13 cellular contexts compared by ENCODE assay signal in the genomic region with DNA sequence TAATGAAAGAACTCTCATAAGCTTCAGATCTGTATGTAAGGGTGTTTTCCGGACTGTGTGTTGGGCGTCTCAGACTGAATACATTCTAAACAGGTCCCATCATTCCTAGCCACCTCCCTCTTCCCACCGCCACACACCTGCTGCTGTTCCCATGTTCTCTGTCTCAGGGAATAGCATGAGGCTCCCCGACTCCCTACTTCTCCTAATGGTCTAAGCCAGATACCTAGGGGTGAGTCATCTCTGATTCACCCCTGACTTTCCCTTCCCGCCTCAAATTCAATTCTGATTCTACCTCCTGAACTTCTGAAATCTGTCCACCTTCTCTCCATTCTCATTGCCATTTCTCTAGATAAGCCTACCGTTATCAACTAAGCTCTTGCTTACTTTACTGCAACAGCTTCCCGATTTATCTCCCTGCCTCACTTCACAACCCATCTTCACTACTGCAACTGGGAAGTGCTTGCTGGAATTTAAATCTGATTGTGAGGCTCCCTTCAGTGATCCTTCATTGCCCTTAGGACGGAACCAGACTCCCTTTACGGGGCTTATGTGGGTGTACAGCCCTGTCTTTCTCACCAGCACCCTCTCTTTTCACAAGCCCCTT. TPM values are rescaled to one million over a fixed set of nuclear protein-coding genes. Genes with fewer than 3 reads are reported as not detected.
DNase-seq lines count a peak whose midpoint lies in the region; ATAC-seq lines count a peak whose summit lies in the region.
"Had no signal": no experiment of that assay in that cellular context is flagged by ENCODE, and none has a peak within 500 bp of the region (broad histone marks: within the 10 kb centered on the region; RNA-seq: fewer than 3 reads in every experiment).

No MANE protein-coding gene starts in this region.

- H3K36me3 Mint-ChIP-seq in IgD-negative memory B cell = peaks cover 3% of the 10 kb centered on the region
- H3K36me3 Mint-ChIP-seq in naive thymus-derived CD4-positive, alpha-beta T cell = peaks cover 4 to 20% (median 18%) of the 10 kb centered on the region in 5 donors

- H3K27ac Mint-ChIP-seq in IgD-negative memory B cell = peak overlapping the region in 2 of 3 donors; percentile 3 to 25
- H3K27ac Mint-ChIP-seq in naive thymus-derived CD4-positive, alpha-beta T cell = peak overlapping the region in 2 of 9 donors; percentile 46 to 56

- H3K27ac ChIP-seq in naive thymus-derived CD4-positive, alpha-beta T cell (ENCODE audit: low read depth, low read length) = no peak overlapping the region
- H3K27ac ChIP-seq: 22Rv1, SJSA1 had no signal

- H3K9ac ChIP-seq in adipocyte (ENCODE audit: low read length) = no peak overlapping the region

- DNase-seq in DMS53 (lab: John Stamatoyannopoulos, UW) (peak; percentile 38), DMS53 treated with DMSO at 0.1 percent for 48 hours (lab: John Stamatoyannopoulos, UW; ENCODE audit: unreplicated experiment) (no peak), adipocyte (ENCODE audit: low read depth) (peak; percentile 13), iPS-NIHi11 (ENCODE audit: low spot score) (no peak), activated gamma-delta T cell (lab: John Stamatoyannopoulos, UW) (no peak)
- DNase-seq in naive thymus-derived CD4-positive, alpha-beta T cell = no peak
- DNase-seq: activated CD8-positive, alpha-beta memory T cell treated with anti-CD3 and anti-CD28 coated beads for 24 hours; NCI-H2171 had no signal

- H3K4me1 ChIP-seq in adipocyte (ENCODE audit: control insufficient read depth, insufficient read depth, low read length) = peaks cover 16% of the 10 kb centered on the region
- H3K4me1 ChIP-seq in naive thymus-derived CD4-positive, alpha-beta T cell (ENCODE audit: control insufficient read depth in 2 of 2, insufficient read depth in 2 of 2, low read length in 2 of 2) = peaks cover 12 to 15% of the 10 kb centered on the region in 2 donors

- H3K9me3 Mint-ChIP-seq in IgD-negative memory B cell = peaks cover 0 to 2% (median 0%) of the 10 kb centered on the region in 3 donors
- peaks cover 0 to 1% (median 0%) of the 10 kb centered on the region in 11 donors for H3K9me3 Mint-ChIP-seq in naive thymus-derived CD4-positive, alpha-beta T cell

- peaks cover 5% of the 10 kb centered on the region for H3K36me3 ChIP-seq in adipocyte (ENCODE audit: control insufficient read depth, insufficient read depth, low read length, severe bottlenecking)
- H3K36me3 ChIP-seq in naive thymus-derived CD4-positive, alpha-beta T cell (ENCODE audit: control insufficient read depth in 2 of 3, insufficient read depth in 3 of 3, low read length in 3 of 3) = no peaks in the 10 kb centered on the region

- no peaks in the 10 kb centered on the region for H3K27me3 Mint-ChIP-seq in IgD-negative memory B cell
- H3K27me3 Mint-ChIP-seq in naive thymus-derived CD4-positive, alpha-beta T cell = peaks cover 0 to 3% (median 0%) of the 10 kb centered on the region in 5 donors

- no peaks in the 10 kb centered on the region for H3K27me3 ChIP-seq in adipocyte (replicated peaks; ENCODE audit: control insufficient read depth, insufficient read depth, low read length)
- H3K27me3 ChIP-seq in naive thymus-derived CD4-positive, alpha-beta T cell (ENCODE audit: control insufficient read depth in 2 of 2, insufficient read depth in 2 of 2, low read length in 2 of 2) = no peaks in the 10 kb centered on the region
- H3K27me3 ChIP-seq: SJSA1 had no signal

- no peak overlapping the region for H3K4me3 ChIP-seq in adipocyte (ENCODE audit: low read length)
- H3K4me3 ChIP-seq in naive thymus-derived CD4-positive, alpha-beta T cell (ENCODE audit: low read length) = no peak overlapping the region
- H3K4me3 ChIP-seq: lung, SJSA1 had no signal

- H3K4me3 Mint-ChIP-seq in IgD-negative memory B cell = peak overlapping the region; percentile 9 to 92 (median 75)
- H3K4me3 Mint-ChIP-seq in naive thymus-derived CD4-positive, alpha-beta T cell = peak overlapping the region; percentile 33 to 97 (median 92)

- intact Hi-C loops in naive thymus-derived CD4-positive, alpha-beta T cell (cut with micrococcal nuclease) = loop anchor here in 1 of 2 donors (5.0 kb wide), 1 partner anchor 980 kb away; no protein-coding TSS in a partner anchor

- no peak for ATAC-seq in naive thymus-derived CD4-positive, alpha-beta T cell
- no peak for ATAC-seq in HG02970 (IDR thresholded peaks at IDR 0.05; ENCODE audit: low FRiP score, unreplicated experiment)

- CTCF ChIA-PET in naive thymus-derived CD4-positive, alpha-beta T cell (lab: Charles Lee) = no interaction called here

- no peaks in the 10 kb centered on the region for H3K9me3 ChIP-seq in adipocyte (ENCODE audit: control insufficient read depth, low read length)
- H3K9me3 ChIP-seq in naive thymus-derived CD4-positive, alpha-beta T cell (ENCODE audit: control insufficient read depth in 2 of 3, low read length in 3 of 3) = no peaks in the 10 kb centered on the region
- H3K9me3 ChIP-seq: SJSA1 had no signal

- POLR2A ChIA-PET in naive thymus-derived CD4-positive, alpha-beta T cell (lab: Charles Lee) = no interaction called here

- H3K4me1 Mint-ChIP-seq in IgD-negative memory B cell = peaks cover 21 to 28% (median 27%) of the 10 kb centered on the region in 3 donors
- peaks cover 26 to 38% (median 36%) of the 10 kb centered on the region in 7 donors for H3K4me1 Mint-ChIP-seq in naive thymus-derived CD4-positive, alpha-beta T cell

RNA-seq across cellular contexts. Expression of a gene that starts 1.6 kb away (rescaled TPM):
- polyA plus RNA-seq in IgD-negative memory B cell = 34.6 TPM
- 10 to 100 TPM in 1 of 5 experiments, 1 to 10 TPM in 4; 5.3 to 18.2 (median 8.0) TPM for total RNA-seq in naive thymus-derived CD4-positive, alpha-beta T cell
- 10 to 100 TPM; 18.0 to 26.1 TPM for polyA plus RNA-seq in naive thymus-derived CD4-positive, alpha-beta T cell

Comparison
In these comparisons a context has a peak if more than half of its experiments do, and no peak if none do; other contexts are left out.
1. DNase-seq: peak in DMS53 (single experiment) and adipocyte (single experiment); none in DMS53 treated with DMSO at 0.1 percent for 48 hours (single experiment), naive thymus-derived CD4-positive, alpha-beta T cell (0 of 9), iPS-NIHi11 (single experiment) and activated gamma-delta T cell (single experiment).